In genomic region chr15:25179673-25180511, GRCh38 we compare ENCODE assay signal across 17 cellular contexts.
DNase-seq lines count a peak whose midpoint lies in the region; ATAC-seq and TF ChIP-seq lines count a peak whose summit lies in the region.
"Had no signal": no experiment of that assay in that cellular context is flagged by ENCODE, and none has a peak within 500 bp of the region (broad histone marks: within the 10 kb centered on the region; RNA-seq: fewer than 3 reads in every experiment).

No MANE protein-coding gene starts in this region.

- WGBS in endodermal cell (ENCODE audit: insufficient coverage in 1 of 2, insufficient read length in 1 of 2), 2 experiments = 77 to 87% methylated on average over 9 to 14 of the region's 14 CpGs

- ATAC-seq in HG02870 (IDR thresholded peaks at IDR 0.05; ENCODE audit: unreplicated experiment) = no peak
- ATAC-seq: stimulated activated effector memory CD8-positive, alpha-beta T cell treated with anti-CD3 and anti-CD28 coated beads, Interleukin-12 subunit alpha, Interleukin-12 subunit beta, amount 100 ng/mL, for 72 hours had no signal

- intact Hi-C loops in tibial artery (cut with DNase I; ENCODE audit: low total_unique reads) = no loop called here

- H3K27me3 ChIP-seq in endodermal cell (ENCODE audit: control insufficient read depth, insufficient read depth, low read length, poor library complexity, severe bottlenecking) = no peaks in the 10 kb centered on the region
- no peaks in the 10 kb centered on the region for H3K27me3 ChIP-seq in tibial artery

- DNase-seq in activated gamma-delta T cell treated with Interleukin-2 at 50 U/mL for 16 hours = peak; percentile 2
- no peak for DNase-seq in activated gamma-delta T cell (lab: John Stamatoyannopoulos, UW)
- DNase-seq in endodermal cell = peak; percentile 12
- peak; percentile 57 for DNase-seq in mesenteric fat pad (ENCODE audit: low spot score)
- DNase-seq in tibial artery = peak; percentile 18 to 20
- DNase-seq in DMS153 treated with DMSO at 0.1 percent for 48 hours (lab: John Stamatoyannopoulos, UW; ENCODE audit: unreplicated experiment) = no peak
- no peak for DNase-seq in NCI-H524 treated with DMSO at 0.1 percent for 48 hours (lab: John Stamatoyannopoulos, UW)
- DNase-seq: COR-L47; effector CD4-positive, alpha-beta T cell; GDM1; NCI-H1694 treated with DMSO at 0.1 percent for 48 hours; NCI-H526 treated with DMSO at 0.1 percent for 48 hours; OCI-M1 had no signal

- no peaks in the 10 kb centered on the region for H3K27me3 Mint-ChIP-seq in endodermal cell (ENCODE audit: insufficient read depth)
- H3K27me3 Mint-ChIP-seq: activated naive CD4-positive, alpha-beta T cell treated with anti-CD3 and anti-CD28 coated beads, Interleukin-2, amount 50 U/mL, for 24 hours had no signal

- H3K9me3 Mint-ChIP-seq in endodermal cell = peaks cover 88% of the 10 kb centered on the region

- H3K4me3 Mint-ChIP-seq in endodermal cell = no peak overlapping the region
- H3K4me3 Mint-ChIP-seq: activated naive CD4-positive, alpha-beta T cell treated with anti-CD3 and anti-CD28 coated beads, Interleukin-2, amount 50 U/mL, for 24 hours; stimulated activated effector memory CD8-positive, alpha-beta T cell treated with anti-CD3 and anti-CD28 coated beads, Interleukin-12 subunit alpha, Interleukin-12 subunit beta, amount 100 ng/mL, for 72 hours had no signal

- H3K27ac ChIP-seq in endodermal cell (ENCODE audit: low read depth, low read length) (no peak overlapping the region), tibial artery (no peak overlapping the region)
- H3K27ac ChIP-seq: SK-N-MC had no signal

- TF ChIP-seq CTCF in endodermal cell (conservative IDR thresholded peaks at IDR 0.05) (no peak), tibial artery (IDR thresholded peaks at IDR 0.05) (no peak)

- no peaks in the 10 kb centered on the region for H3K36me3 Mint-ChIP-seq in endodermal cell (ENCODE audit: low read depth)
- H3K36me3 Mint-ChIP-seq: stimulated activated effector memory CD8-positive, alpha-beta T cell treated with anti-CD3 and anti-CD28 coated beads, Interleukin-12 subunit alpha, Interleukin-12 subunit beta, amount 100 ng/mL, for 72 hours had no signal

- H3K4me1 ChIP-seq in endodermal cell (ENCODE audit: control insufficient read depth, insufficient read depth, low read length) = no peaks in the 10 kb centered on the region
- no peaks in the 10 kb centered on the region for H3K4me1 ChIP-seq in tibial artery

- peaks cover 6% of the 10 kb centered on the region for H3K9me3 ChIP-seq in endodermal cell (ENCODE audit: control insufficient read depth, low read length)
- H3K9me3 ChIP-seq in tibial artery = peaks cover 0 to 74% (median 67%) of the 10 kb centered on the region in 3 donors

- H3K36me3 ChIP-seq in endodermal cell (ENCODE audit: control insufficient read depth, insufficient read depth, low read length) (no peaks in the 10 kb centered on the region), tibial artery (no peaks in the 10 kb centered on the region)

- H3K9ac ChIP-seq in endodermal cell (ENCODE audit: extremely low read depth, low read length, poor library complexity, severe bottlenecking) = no peak overlapping the region

- H3K27ac Mint-ChIP-seq in endodermal cell = no peak overlapping the region
- H3K27ac Mint-ChIP-seq: activated naive CD4-positive, alpha-beta T cell treated with anti-CD3 and anti-CD28 coated beads, Interleukin-2, amount 50 U/mL, for 24 hours; stimulated activated effector memory CD8-positive, alpha-beta T cell treated with anti-CD3 and anti-CD28 coated beads, Interleukin-12 subunit alpha, Interleukin-12 subunit beta, amount 100 ng/mL, for 72 hours had no signal

- H3K4me3 ChIP-seq in endodermal cell (ENCODE audit: low read length) (no peak overlapping the region), tibial artery (no peak overlapping the region)
- H3K4me3 ChIP-seq: SK-N-MC had no signal

- H3K4me1 Mint-ChIP-seq in endodermal cell = no peaks in the 10 kb centered on the region
- H3K4me1 Mint-ChIP-seq: activated naive CD4-positive, alpha-beta T cell treated with anti-CD3 and anti-CD28 coated beads, Interleukin-2, amount 50 U/mL, for 24 hours; stimulated activated effector memory CD8-positive, alpha-beta T cell treated with anti-CD3 and anti-CD28 coated beads, Interleukin-12 subunit alpha, Interleukin-12 subunit beta, amount 100 ng/mL, for 72 hours had no signal

Comparison
In these comparisons a context has a peak if more than half of its experiments do, and no peak if none do; other contexts are left out.
1. DNase-seq: peak in activated gamma-delta T cell treated with Interleukin-2 at 50 U/mL for 16 hours (single experiment), endodermal cell (single experiment), mesenteric fat pad (single experiment) and tibial artery (2 of 2); none in activated gamma-delta T cell (single experiment), DMS153 treated with DMSO at 0.1 percent for 48 hours (single experiment) and NCI-H524 treated with DMSO at 0.1 percent for 48 hours (single experiment).